ENCODE assay signal across 35 cellular contexts in genomic region chr12:23648546-23648945, GRCh38.
DNase-seq lines count a peak whose midpoint lies in the region; ATAC-seq, FAIRE-seq and TF ChIP-seq lines count a peak whose summit lies in the region.
"Had no signal": no experiment of that assay in that cellular context is flagged by ENCODE, and none has a peak within 500 bp of the region (broad histone marks: within the 10 kb centered on the region; RNA-seq: fewer than 3 reads in every experiment).

No MANE protein-coding gene starts in this region.

- H3K4me3 Mint-ChIP-seq in type B pancreatic cell = no peak overlapping the region
- H3K4me3 Mint-ChIP-seq: B cell; CD14-positive monocyte; CD4-positive, alpha-beta memory T cell; CD4-positive, alpha-beta T cell; CD4-positive, CD25-positive, alpha-beta regulatory T cell; CD8-positive, alpha-beta memory T cell; CD8-positive, alpha-beta T cell had no signal

- H3K9ac ChIP-seq in HepG2 (ENCODE audit: insufficient read depth, low read depth, low read length) (no peak overlapping the region), K562 (ENCODE audit: insufficient read depth in 1 of 2, low read depth in 2 of 2, low read length in 2 of 2) (no peak overlapping the region)
- H3K9ac ChIP-seq: BLaER1; BLaER1 treated with 17β-estradiol and CSF1 and Interleukin-3, amounts not matched to agents 10 nM and 100 nM had no signal

- H3K27ac ChIP-seq in HepG2 (ENCODE audit: extremely low read length, insufficient read depth, low read length) (no peak overlapping the region), right lobe of liver (no peak overlapping the region), K562 (ENCODE audit: extremely low read depth, low read depth, low read length) (no peak overlapping the region)
- H3K27ac ChIP-seq: 22Rv1; A549; BLaER1; BLaER1 treated with 17β-estradiol and CSF1 and Interleukin-3, amounts not matched to agents 10 nM and 100 nM; C4-2B had no signal

- no peaks in the 10 kb centered on the region for H3K9me1 ChIP-seq in K562 (ENCODE audit: control insufficient read depth, insufficient read depth, low read length)

- TF ChIP-seq CTCF in HepG2 (CRISPR knock-in tag; IDR thresholded peaks at IDR 0.05) = no peak
- no peak for TF ChIP-seq CTCF in right lobe of liver (IDR thresholded peaks at IDR 0.05)
- TF ChIP-seq CTCF in K562 (IDR thresholded peaks at IDR 0.05 in 2 of 3, conservative IDR thresholded peaks at IDR 0.05 in 1 of 3; ENCODE audit: insufficient read depth in 2 of 3, low read depth in 1 of 3, low read length in 3 of 3) = no peak
- no peak for TF ChIP-seq CTCF in type B pancreatic cell (conservative IDR thresholded peaks at IDR 0.05)

- TF ChIP-seq RAD21 in HepG2 (CRISPR knock-in tag; IDR thresholded peaks at IDR 0.05) (no peak), K562 (CRISPR knock-in tag; conservative IDR thresholded peaks at IDR 0.05 in 1 of 2, IDR thresholded peaks at IDR 0.05 in 1 of 2) (no peak)

- intact Hi-C loops in HepG2 (cut with micrococcal nuclease; ENCODE audit: unreplicated experiment) = no loop called here
- intact Hi-C loops in right lobe of liver (cut with DNase I) = no loop called here
- intact Hi-C loops in K562 (cut with micrococcal nuclease) = no loop called here

- CTCF ChIA-PET in HepG2 (lab: Yijun Ruan, JAX; ENCODE audit: low intra/inter-chr PET ratio, low total read pairs) (no interaction called here), K562 (lab: Yijun Ruan, JAX; ENCODE audit: low intra/inter-chr PET ratio) (no interaction called here)

- H2AFZ ChIP-seq in HepG2 (ENCODE audit: low read length) (no peak overlapping the region), K562 (ENCODE audit: low read depth, low read length) (no peak overlapping the region)

- no peak overlapping the region for H3K4me3 ChIP-seq in HepG2 (replicated peaks in 1 of 3; ENCODE audit: insufficient read depth in 1 of 3, low read depth in 2 of 3, low read length in 3 of 3)
- H3K4me3 ChIP-seq in right lobe of liver = no peak overlapping the region
- H3K4me3 ChIP-seq in K562 = no peak overlapping the region
- H3K4me3 ChIP-seq: A549; BLaER1; BLaER1 treated with 17β-estradiol and CSF1 and Interleukin-3, amounts not matched to agents 10 nM and 100 nM had no signal

- DNase-seq in HepG2 (ENCODE audit: low spot score) (no peak), right lobe of liver (no peak), HTR-8/SVneo (ENCODE audit: insufficient read length, low spot score) (no peak), K562 (ENCODE audit: extremely low read depth in 1 of 4, low spot score in 3 of 4) (no peak), inferior parietal cortex (ENCODE audit: extremely low spot score) (no peak), type B pancreatic cell (ENCODE audit: extremely low spot score, unreplicated experiment) (no peak)
- DNase-seq: 8988T; ACHN; AML-193; BE2C; C1 segment of cervical spinal cord; Caco-2; Calu3; CD4-positive, alpha-beta memory T cell; CD4-positive, alpha-beta T cell; CD4-positive, CD25-positive, alpha-beta regulatory T cell; CD8-positive, alpha-beta memory T cell; CD8-positive, alpha-beta T cell; COR-L47; DMS 273 treated with DMSO at 0.1 percent for 48 hours; DMS153; DMS53; DMS79; DMS79 treated with DMSO at 0.1 percent for 48 hours; DND-41; EL had no signal

- POLR2A ChIA-PET in HepG2 (lab: Yijun Ruan, JAX) (no interaction called here), K562 (lab: Yijun Ruan, JAX) (interaction anchor here (0.7 to 1.9 kb wide), 2 partner anchors 9 kb away, joined by 3 to 5 read pairs; no protein-coding TSS in a partner anchor)

- TF ChIP-seq EP300 in HepG2 (IDR thresholded peaks at IDR 0.05; ENCODE audit: low read depth in 2 of 2, low read length in 2 of 2) (no peak), HepG2 (CRISPR knock-in tag; IDR thresholded peaks at IDR 0.05; ENCODE audit: borderline replicate concordance) (no peak), K562 (IDR thresholded peaks at IDR 0.05; ENCODE audit: low read length) (no peak)

- H3K36me3 ChIP-seq in HepG2 (replicated peaks in 1 of 2; ENCODE audit: control insufficient read depth in 1 of 2, insufficient read depth in 2 of 2, low read length in 2 of 2) (peaks cover 3 to 23% of the 10 kb centered on the region in 2 experiments; a peak in 3 of 5 replicates), right lobe of liver (no peaks in the 10 kb centered on the region), K562 (ENCODE audit: control insufficient read depth, insufficient read depth, low read length) (no peaks in the 10 kb centered on the region)
- H3K36me3 ChIP-seq: BE2C; BLaER1; BLaER1 treated with 17β-estradiol and CSF1 and Interleukin-3, amounts not matched to agents 10 nM and 100 nM had no signal

- in situ Hi-C loops in HepG2 (cut with HindIII; ENCODE audit: extremely low pct_ligation_motif_present, low pct_unique_long_range_greater_than_20kb) = no loop called here
- in situ Hi-C loops in K562 (cut with MboI) = no loop called here

- no peaks in the 10 kb centered on the region for H3K4me1 Mint-ChIP-seq in type B pancreatic cell (ENCODE audit: unreplicated experiment)
- H3K4me1 Mint-ChIP-seq: B cell; CD14-positive monocyte; CD4-positive, alpha-beta memory T cell; CD4-positive, CD25-positive, alpha-beta regulatory T cell; CD8-positive, alpha-beta memory T cell had no signal

- WGBS in HepG2 (ENCODE audit: low lambda C conversion rate) = 100% methylated on average over 1 of the region's 1 CpG
- 90% methylated on average over 1 of the region's 1 CpG for WGBS in right lobe of liver (ENCODE audit: insufficient coverage, low coverage, low lambda C conversion rate, missing lambda C conversion rate)
- WGBS in K562 (ENCODE audit: insufficient coverage, low coverage, missing lambda C conversion rate) = 88% methylated on average over 1 of the region's 1 CpG

- no peak overlapping the region for H3K4me2 ChIP-seq in HepG2 (ENCODE audit: low read depth, low read length)
- H3K4me2 ChIP-seq in K562 (ENCODE audit: insufficient read depth, low read length) = no peak overlapping the region
- H3K4me2 ChIP-seq: A549; BLaER1; BLaER1 treated with 17β-estradiol and CSF1 and Interleukin-3, amounts not matched to agents 10 nM and 100 nM had no signal

- FAIRE-seq in HepG2 (lab: Jason Lieb, UNC) (no peak), HTR-8/SVneo (lab: Jason Lieb, UNC) (peak; percentile 23), K562 (lab: Jason Lieb, UNC) (no peak)
- FAIRE-seq: A204.1, A549, D721Med had no signal

- H3K9me3 ChIP-seq in HepG2 (ENCODE audit: low read length) (no peaks in the 10 kb centered on the region), right lobe of liver (no peaks in the 10 kb centered on the region), K562 (replicated peaks; ENCODE audit: control insufficient read depth, insufficient read depth, low read depth, low read length) (peaks cover 4% of the 10 kb centered on the region)
- H3K9me3 ChIP-seq: A549, BE2C, BLaER1, Caco-2 had no signal

- no peaks in the 10 kb centered on the region for H3K4me1 ChIP-seq in HepG2 (ENCODE audit: insufficient read depth, low read length)
- no peaks in the 10 kb centered on the region for H3K4me1 ChIP-seq in right lobe of liver
- no peaks in the 10 kb centered on the region for H3K4me1 ChIP-seq in K562 (replicated peaks in 1 of 2; ENCODE audit: control insufficient read depth in 2 of 2, insufficient read depth in 2 of 2, low read length in 2 of 2)
- H3K4me1 ChIP-seq: A549; BE2C; BLaER1; BLaER1 treated with 17β-estradiol and CSF1 and Interleukin-3, amounts not matched to agents 10 nM and 100 nM; Caco-2 had no signal

- TF ChIP-seq POLR2A in HepG2 (IDR thresholded peaks at IDR 0.05; ENCODE audit: insufficient read depth in 1 of 2, low read depth in 2 of 2, low read length in 2 of 2) (no peak), right lobe of liver (IDR thresholded peaks at IDR 0.05) (no peak), K562 (conservative IDR thresholded peaks at IDR 0.05) (no peak)

- H3K79me2 ChIP-seq in HepG2 (ENCODE audit: insufficient read depth, low read length) (no peaks in the 10 kb centered on the region), K562 (ENCODE audit: control insufficient read depth, insufficient read depth, low read length) (no peaks in the 10 kb centered on the region)

- no peaks in the 10 kb centered on the region for H3K9me3 Mint-ChIP-seq in type B pancreatic cell

- ATAC-seq in HepG2 (no peak), right lobe of liver (no peak), K562 (no peak)
- ATAC-seq: A549; CD8-positive, alpha-beta T cell had no signal

- H3K27me3 ChIP-seq in HepG2 (ENCODE audit: control insufficient read depth in 1 of 2, insufficient read depth in 2 of 2, low read length in 2 of 2) (no peaks in the 10 kb centered on the region), right lobe of liver (no peaks in the 10 kb centered on the region), K562 (ENCODE audit: control insufficient read depth in 2 of 2, insufficient read depth in 2 of 2, low read length in 2 of 2) (no peaks in the 10 kb centered on the region)
- H3K27me3 ChIP-seq: BE2C; BLaER1; BLaER1 treated with 17β-estradiol and CSF1 and Interleukin-3, amounts not matched to agents 10 nM and 100 nM had no signal

- H3K27me3 Mint-ChIP-seq in type B pancreatic cell = no peaks in the 10 kb centered on the region
- H3K27me3 Mint-ChIP-seq: B cell; CD4-positive, alpha-beta memory T cell; CD4-positive, alpha-beta T cell; CD4-positive, CD25-positive, alpha-beta regulatory T cell; CD8-positive, alpha-beta memory T cell had no signal

- BruUV-seq in HepG2 (replicated peaks; lab: Mats Ljungman, UMichigan) = no TSS peak
- no TSS peak for BruUV-seq in K562 (replicated peaks; lab: Mats Ljungman, UMichigan)

- H3K36me3 Mint-ChIP-seq in type B pancreatic cell = peaks cover 18% of the 10 kb centered on the region
- H3K36me3 Mint-ChIP-seq: CD14-positive monocyte; CD4-positive, alpha-beta memory T cell; CD4-positive, CD25-positive, alpha-beta regulatory T cell; CD8-positive, alpha-beta memory T cell; CD8-positive, alpha-beta T cell had no signal

- H3K27ac Mint-ChIP-seq in type B pancreatic cell = no peak overlapping the region
- H3K27ac Mint-ChIP-seq: B cell; CD14-positive monocyte; CD4-positive, alpha-beta memory T cell; CD4-positive, alpha-beta T cell; CD4-positive, CD25-positive, alpha-beta regulatory T cell; CD8-positive, alpha-beta memory T cell; CD8-positive, alpha-beta T cell had no signal

- no peaks in the 10 kb centered on the region for H4K20me1 ChIP-seq in HepG2 (ENCODE audit: insufficient read depth, low read length)
- no peaks in the 10 kb centered on the region for H4K20me1 ChIP-seq in K562 (replicated peaks; ENCODE audit: control insufficient read depth, insufficient read depth, low read length)
- H4K20me1 ChIP-seq: BLaER1; BLaER1 treated with 17β-estradiol and CSF1 and Interleukin-3, amounts not matched to agents 10 nM and 100 nM had no signal

TF ChIP-seq in HepG2, 621 proteins besides CTCF, POLR2A, EP300 and RAD21 (continues in another document):
- TF ChIP-seq HOXA3 (CRISPR knock-in tag; IDR thresholded peaks at IDR 0.05) = no peak
- TF ChIP-seq ZBTB3 (CRISPR knock-in tag; IDR thresholded peaks at IDR 0.05; ENCODE audit: borderline replicate concordance, low read depth) = no peak
- peak; percentile 92 for TF ChIP-seq ZNF12 (CRISPR knock-in tag; IDR thresholded peaks at IDR 0.05)
- TF ChIP-seq SMAD9 (CRISPR knock-in tag; IDR thresholded peaks at IDR 0.05) = no peak

TF ChIP-seq in K562, 482 proteins besides CTCF, POLR2A, EP300 and RAD21 (continues in another document):
- TF ChIP-seq ZNF12 (CRISPR knock-in tag; IDR thresholded peaks at IDR 0.05) = peak; percentile 38; the same call in 1 of the 2 replicates
- no peak for TF ChIP-seq ZNF717 (CRISPR knock-in tag; IDR thresholded peaks at IDR 0.05)
- no peak for TF ChIP-seq ZFPM2 (CRISPR knock-in tag; IDR thresholded peaks at IDR 0.05)

Comparison
In these comparisons a context has a peak if more than half of its experiments do, and no peak if none do; other contexts are left out.
1. Of the 241 proteins assayed by ChIP-seq in both HepG2 and K562: peak only in HepG2: none; only in K562: none; in both: ZNF12; in neither: 240.